8 cellular contexts compared by ENCODE assay signal in genomic region chr22:21866821-21867527, GRCh38. TPM values are rescaled to one million over a fixed set of nuclear protein-coding genes. Genes with fewer than 3 reads are reported as not detected.
A peak's percentile ranks its signal among the peaks of the same experiment; 100 is the strongest.
DNase-seq lines count a peak whose midpoint lies in the region; ATAC-seq and TF ChIP-seq lines count a peak whose summit lies in the region.

No MANE protein-coding gene starts in this region.

- peaks cover 50% of the 10 kb centered on the region for H4K20me1 ChIP-seq in neural progenitor cell (ENCODE audit: low read depth)

- peaks cover 14% of the 10 kb centered on the region for H3F3A ChIP-seq in neural progenitor cell (ENCODE audit: low read depth)

- H3K9ac ChIP-seq in HUES6 (ENCODE audit: low read length) (peak overlapping the region; percentile 89), neural progenitor cell (peak overlapping the region; percentile 55)

- no peak for TF ChIP-seq CTCF in fibroblast of mammary gland (conservative IDR thresholded peaks at IDR 0.05; ENCODE audit: control insufficient read depth, insufficient read depth, low read depth, low read length)
- no peak for TF ChIP-seq CTCF in neural progenitor cell (IDR thresholded peaks at IDR 0.05)

- ATAC-seq in GM19043 (IDR thresholded peaks at IDR 0.05; ENCODE audit: low read depth, unreplicated experiment), result peak; percentile 18

- H3K36me3 ChIP-seq in ACC112 (ENCODE audit: insufficient read depth, low read length) (no peaks in the 10 kb centered on the region), HUES6 (ENCODE audit: control insufficient read depth, insufficient read depth, low read length) (no peaks in the 10 kb centered on the region), neural progenitor cell (no peaks in the 10 kb centered on the region)

- H3K36me3 Mint-ChIP-seq in neural progenitor cell, result peaks cover 11% of the 10 kb centered on the region

- peak overlapping the region; percentile 97 for H3K4me2 ChIP-seq in neural progenitor cell

- H3K27me3 Mint-ChIP-seq in neural progenitor cell (ENCODE audit: insufficient read depth, low read depth), result peaks cover 3% of the 10 kb centered on the region

- H3K9me3 Mint-ChIP-seq in neural progenitor cell, result no peaks in the 10 kb centered on the region

- H2AFZ ChIP-seq in ACC112 (ENCODE audit: low read length, unreplicated experiment) (peak overlapping the region; percentile 60), neural progenitor cell (replicated peaks) (no peak overlapping the region)

- H3K9me3 ChIP-seq in HUES6 (ENCODE audit: control insufficient read depth, insufficient read depth, low read depth, low read length), result no peaks in the 10 kb centered on the region
- no peaks in the 10 kb centered on the region for H3K9me3 ChIP-seq in neural progenitor cell (ENCODE audit: low read depth)

- peaks cover 37% of the 10 kb centered on the region for H3K4me1 Mint-ChIP-seq in neural progenitor cell

- peak; percentile 11 for DNase-seq in activated T-cell treated with anti-CD3 and anti-CD28 coated beads for 4 hours
- DNase-seq in fibroblast of mammary gland (ENCODE audit: low read depth), result no peak
- DNase-seq in neural progenitor cell (ENCODE audit: low spot score), result peak; percentile 62
- DNase-seq in amniotic stem cell (lab: John Stamatoyannopoulos, UW), result no peak
- DNase-seq in NCI-H1694 treated with DMSO at 0.1 percent for 48 hours (lab: John Stamatoyannopoulos, UW), result no peak

- no peaks in the 10 kb centered on the region for H3K27me3 ChIP-seq in ACC112 (ENCODE audit: insufficient read depth, low read length)
- no peaks in the 10 kb centered on the region for H3K27me3 ChIP-seq in HUES6 (ENCODE audit: control insufficient read depth, insufficient read depth, low read length)
- H3K27me3 ChIP-seq in neural progenitor cell, result no peaks in the 10 kb centered on the region

- H3K4me1 ChIP-seq in ACC112 (ENCODE audit: control insufficient read depth, insufficient read depth, low read length, unreplicated experiment) (peaks cover 19% of the 10 kb centered on the region), HUES6 (ENCODE audit: control insufficient read depth, insufficient read depth, low read length) (peaks cover 16% of the 10 kb centered on the region), neural progenitor cell (peaks cover 31% of the 10 kb centered on the region)

- peak overlapping the region; percentile 79 for H3K4me3 ChIP-seq in ACC112 (ENCODE audit: low read depth, low read length)
- H3K4me3 ChIP-seq in HUES6 (ENCODE audit: low read depth, low read length), result peak overlapping the region; percentile 99
- H3K4me3 ChIP-seq in fibroblast of mammary gland (ENCODE audit: control insufficient read depth, low read depth, low read length), result peak overlapping the region; percentile 94
- peak overlapping the region; percentile 98 for H3K4me3 ChIP-seq in neural progenitor cell

- peak overlapping the region; percentile 44; the same call in 1 of the 2 replicates for H3K27ac ChIP-seq in ACC112 (ENCODE audit: low read depth, low read length)
- H3K27ac ChIP-seq in HUES6 (ENCODE audit: low read depth, low read length), result peak overlapping the region; percentile 70; the same call in 1 of the 2 replicates
- no peak overlapping the region for H3K27ac ChIP-seq in neural progenitor cell

- peak overlapping the region; percentile 100 for H3K4me3 Mint-ChIP-seq in neural progenitor cell

- H3K79me2 ChIP-seq in ACC112 (ENCODE audit: control insufficient read depth, insufficient read depth, low read length, unreplicated experiment) (peaks cover 58% of the 10 kb centered on the region), neural progenitor cell (ENCODE audit: low read depth) (peaks cover 51% of the 10 kb centered on the region)

- peak overlapping the region; percentile 88 for H3K27ac Mint-ChIP-seq in neural progenitor cell

RNA-seq across cellular contexts. Expression of gene MAPK1, which starts 0.5 kb away (rescaled TPM):
- 44.7 and 61.4 TPM in 2 replicates for total RNA-seq in neural progenitor cell (ENCODE audit: low replicate concordance)

Comparison
In these comparisons a context has a peak if more than half of its experiments do, and no peak if none do; other contexts are left out.
1. DNase-seq: peak in activated T-cell treated with anti-CD3 and anti-CD28 coated beads for 4 hours (single experiment) and neural progenitor cell (single experiment); none in fibroblast of mammary gland (single experiment), amniotic stem cell (single experiment) and NCI-H1694 treated with DMSO at 0.1 percent for 48 hours (single experiment).
2. Peak in every context shown above with its lines, with median percentiles within 50 percentile points of each other: H3K4me3 ChIP-seq.